In the genomic region with DNA sequence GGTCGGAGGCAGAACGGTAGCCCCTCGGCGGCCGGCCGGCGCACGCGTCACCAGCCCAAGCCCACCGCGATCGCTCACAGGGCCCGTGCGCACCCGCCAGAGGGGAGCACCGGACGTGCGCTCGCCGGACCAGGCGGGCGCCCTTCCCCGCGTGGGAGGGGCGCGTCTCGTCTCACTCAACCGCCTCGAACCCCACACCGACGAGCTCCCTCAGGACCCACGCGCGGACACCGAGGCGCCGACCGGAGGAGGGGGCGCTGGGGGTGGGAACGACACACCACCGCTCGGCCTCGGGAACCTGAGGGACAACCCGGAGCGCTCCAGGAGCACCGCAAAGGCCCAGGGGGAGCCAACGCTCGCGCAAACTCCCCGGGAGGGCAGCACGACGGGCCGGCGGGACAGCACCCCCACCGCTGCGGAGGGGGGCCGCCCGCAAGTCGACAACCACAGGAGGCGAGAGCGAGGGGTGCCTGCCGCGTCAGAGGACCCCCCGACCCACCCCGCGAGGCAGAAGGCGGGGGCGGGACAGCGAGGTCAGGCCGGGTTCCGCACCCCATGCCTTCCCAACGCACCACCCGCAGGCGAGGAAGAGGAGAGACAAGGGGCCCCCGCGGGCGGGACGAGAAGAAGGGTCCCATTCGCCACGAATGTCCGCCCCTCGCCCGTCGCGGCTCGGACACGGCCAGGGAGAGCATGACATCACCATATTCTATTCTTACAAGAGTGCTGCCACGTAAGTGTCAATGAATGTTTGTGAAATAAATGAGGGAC, we compare ENCODE assay signal across 8 cellular contexts.
DNase-seq lines count a peak whose midpoint lies in the region; ATAC-seq and TF ChIP-seq lines count a peak whose summit lies in the region.

No MANE protein-coding gene starts in this region.

- 0 out of 2 replicates have a peak overlapping the region, but pooled peaks have one; percentile 43 for H2AFZ ChIP-seq in GM23338

- H3K4me3 ChIP-seq in GM23338 = peak overlapping the region; percentile 58
- H3K4me3 ChIP-seq in left ventricle myocardium inferior = peak overlapping the region; percentile 56

- no peaks in the 10 kb centered on the region for H3K79me2 ChIP-seq in GM23338 (replicated peaks; ENCODE audit: insufficient read depth)

- intact Hi-C loops in left ventricle myocardium inferior (cut with micrococcal nuclease) = no loop called here

- peaks cover 8% of the 10 kb centered on the region for H3K9me3 Mint-ChIP-seq in GM23338

- no peaks in the 10 kb centered on the region for H3K36me3 Mint-ChIP-seq in GM23338 (ENCODE audit: low read depth)

- no peak overlapping the region for H3K27ac Mint-ChIP-seq in GM23338

- no peaks in the 10 kb centered on the region for H3F3A ChIP-seq in GM23338 (replicated peaks; ENCODE audit: low read depth)

- DNase-seq in GM23338 (ENCODE audit: low spot score) (peak; percentile 41), left ventricle myocardium inferior (no peak), UCSD-AML1 (lab: John Stamatoyannopoulos, UW; ENCODE audit: unreplicated experiment) (no peak)
- peak; percentile 30 for DNase-seq in activated T-cell treated with anti-CD3 and anti-CD28 coated beads, Interleukin-2, amount 50 U/mL, for 1 hour
- peak; percentile 10 to 24 for DNase-seq in stimulated activated CD4-positive, alpha-beta T cell treated with anti-CD3 and anti-CD28 coated beads, Interleukin-2, amount 100 ng/mL, for 24 hours

- peak overlapping the region; percentile 85 for H3K4me2 ChIP-seq in GM23338

- H3K27me3 ChIP-seq in GM23338 (ENCODE audit: insufficient read depth) (peaks cover 50% of the 10 kb centered on the region), left ventricle myocardium inferior (ENCODE audit: low read depth) (peaks cover 67% of the 10 kb centered on the region)

- H3K9me3 ChIP-seq in left ventricle myocardium inferior (replicated peaks) = no peaks in the 10 kb centered on the region

- peak overlapping the region; percentile 55 for H3K4me3 Mint-ChIP-seq in GM23338

- H3K27ac ChIP-seq in GM23338 (ENCODE audit: low read depth) (no peak overlapping the region), left ventricle myocardium inferior (replicated peaks) (no peak overlapping the region)

- H3K27me3 Mint-ChIP-seq in GM23338 (ENCODE audit: insufficient read depth, low read depth, poor library complexity) = peaks cover 28% of the 10 kb centered on the region

- peaks cover 6% of the 10 kb centered on the region for H3K4me1 Mint-ChIP-seq in GM23338

- H3K36me3 ChIP-seq in GM23338 (ENCODE audit: insufficient read depth) = no peaks in the 10 kb centered on the region
- no peaks in the 10 kb centered on the region for H3K36me3 ChIP-seq in left ventricle myocardium inferior

- ATAC-seq in GM23338 (peak; percentile 51), GM21786 (IDR thresholded peaks at IDR 0.05; ENCODE audit: unreplicated experiment) (no peak), HG02852 (IDR thresholded peaks at IDR 0.05; ENCODE audit: unreplicated experiment) (no peak), HG03520 (IDR thresholded peaks at IDR 0.05; ENCODE audit: unreplicated experiment) (no peak)

- TF ChIP-seq CTCF in GM23338 (conservative IDR thresholded peaks at IDR 0.05; ENCODE audit: low read depth in 2 of 2) = no peak
- TF ChIP-seq CTCF in left ventricle myocardium inferior (IDR thresholded peaks at IDR 0.05; ENCODE audit: borderline replicate concordance) = no peak

- H3K4me1 ChIP-seq in GM23338 (ENCODE audit: insufficient read depth) (no peaks in the 10 kb centered on the region), left ventricle myocardium inferior (peaks cover 19% of the 10 kb centered on the region)

- no peaks in the 10 kb centered on the region for H4K20me1 ChIP-seq in GM23338 (replicated peaks; ENCODE audit: insufficient read depth)

- no peaks in the 10 kb centered on the region for H3K9me2 ChIP-seq in GM23338 (ENCODE audit: insufficient read depth)

TF ChIP-seq in GM23338, 12 proteins besides CTCF, POLR2A, EP300 and RAD21:
- TF ChIP-seq POLR2AphosphoS5 (IDR thresholded peaks at IDR 0.05; ENCODE audit: low read depth) (no peak), JUNB (IDR thresholded peaks at IDR 0.05; ENCODE audit: unreplicated experiment) (no peak), EZH2phosphoT487 (IDR thresholded peaks at IDR 0.05; ENCODE audit: unreplicated experiment) (no peak), ZNF114 (CRISPR knock-in tag; IDR thresholded peaks at IDR 0.05) (no peak)
- TF ChIP-seq, protein P1, sequence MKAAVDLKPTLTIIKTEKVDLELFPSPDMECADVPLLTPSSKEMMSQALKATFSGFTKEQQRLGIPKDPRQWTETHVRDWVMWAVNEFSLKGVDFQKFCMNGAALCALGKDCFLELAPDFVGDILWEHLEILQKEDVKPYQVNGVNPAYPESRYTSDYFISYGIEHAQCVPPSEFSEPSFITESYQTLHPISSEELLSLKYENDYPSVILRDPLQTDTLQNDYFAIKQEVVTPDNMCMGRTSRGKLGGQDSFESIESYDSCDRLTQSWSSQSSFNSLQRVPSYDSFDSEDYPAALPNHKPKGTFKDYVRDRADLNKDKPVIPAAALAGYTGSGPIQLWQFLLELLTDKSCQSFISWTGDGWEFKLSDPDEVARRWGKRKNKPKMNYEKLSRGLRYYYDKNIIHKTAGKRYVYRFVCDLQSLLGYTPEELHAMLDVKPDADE (IDR thresholded peaks at IDR 0.05) = no peak
TF ChIP-seq in GM23338: peak in this region for 0.

Comparison
In these comparisons a context has a peak if more than half of its experiments do, and no peak if none do; other contexts are left out.
1. DNase-seq: peak in GM23338 (single experiment), activated T-cell treated with anti-CD3 and anti-CD28 coated beads, Interleukin-2, amount 50 U/mL, for 1 hour (single experiment) and stimulated activated CD4-positive, alpha-beta T cell treated with anti-CD3 and anti-CD28 coated beads, Interleukin-2, amount 100 ng/mL, for 24 hours (2 of 2); none in left ventricle myocardium inferior (single experiment) and UCSD-AML1 (single experiment).